15 cellular contexts compared by ENCODE assay signal in genomic region chr10:125102821-125103220, GRCh38. TPM values are rescaled to one million over a fixed set of nuclear protein-coding genes. Genes with fewer than 3 reads are reported as not detected.
DNase-seq lines count a peak whose midpoint lies in the region; ATAC-seq and TF ChIP-seq lines count a peak whose summit lies in the region.
"Had no signal": no experiment of that assay in that cellular context is flagged by ENCODE, and none has a peak within 500 bp of the region (broad histone marks: within the 10 kb centered on the region; RNA-seq: fewer than 3 reads in every experiment).

No MANE protein-coding gene starts in this region.

- H3K4me1 Mint-ChIP-seq in osteocyte (ENCODE audit: unreplicated experiment): peaks cover 37% of the 10 kb centered on the region

- TF ChIP-seq POLR2A in Peyer's patch (IDR thresholded peaks at IDR 0.05): no peak

- H3K27me3 Mint-ChIP-seq in osteocyte (ENCODE audit: unreplicated experiment): no peaks in the 10 kb centered on the region

- DNase-seq in HL-60 (ENCODE audit: low read depth in 1 of 2, low spot score in 1 of 2): no peak
- peak in 2 of 3 donors; percentile 58 to 69 for DNase-seq in Peyer's patch
- DNase-seq in osteocyte (ENCODE audit: extremely low spot score, unreplicated experiment): no peak
- DNase-seq in kidney tubule cell (ENCODE audit: low spot score): no peak
- no peak for DNase-seq in KG1 (lab: John Stamatoyannopoulos, UW)
- DNase-seq: central memory CD4-positive, alpha-beta T cell; heart left ventricle; NCI-H2029 treated with DMSO at 0.1 percent for 48 hours had no signal

- ATAC-seq in esophagus mucosa: peak; percentile 92
- no peak for ATAC-seq in HG03095 (IDR thresholded peaks at IDR 0.05; ENCODE audit: unreplicated experiment)
- ATAC-seq in GM19455 (IDR thresholded peaks at IDR 0.05; ENCODE audit: unreplicated experiment): no peak
- ATAC-seq: activated naive CD4-positive, alpha-beta T cell treated with anti-CD3 and anti-CD28 coated beads, Interleukin-2, amount 50 U/mL, for 72 hours; left lobe of liver had no signal

- H3K4me3 ChIP-seq in HL-60 (replicated peaks; ENCODE audit: insufficient read depth, low read length) (no peak overlapping the region), Peyer's patch (no peak overlapping the region)
- H3K4me3 ChIP-seq: heart left ventricle, neural progenitor cell, SK-N-MC had no signal

- H3K36me3 ChIP-seq in Peyer's patch: peaks cover 0 to 14% (median 0%) of the 10 kb centered on the region in 3 donors

- H3K27ac ChIP-seq in HL-60 (replicated peaks) (peak overlapping the region; percentile 29), Peyer's patch (peak overlapping the region in 2 of 4 donors; percentile 58 to 77)
- H3K27ac ChIP-seq: heart left ventricle, neural progenitor cell, SK-N-MC had no signal

- H3K4me3 Mint-ChIP-seq in osteocyte (ENCODE audit: unreplicated experiment): no peak overlapping the region
- H3K4me3 Mint-ChIP-seq: neural progenitor cell had no signal

- H3K27me3 ChIP-seq in HL-60 (ENCODE audit: insufficient read depth, poor library complexity, severe bottlenecking) (no peaks in the 10 kb centered on the region), Peyer's patch (no peaks in the 10 kb centered on the region)
- H3K27me3 ChIP-seq: heart left ventricle, neural progenitor cell had no signal

- TF ChIP-seq CTCF in HL-60 (IDR thresholded peaks at IDR 0.05; ENCODE audit: insufficient read depth, low read length): no peak
- TF ChIP-seq CTCF in Peyer's patch (IDR thresholded peaks at IDR 0.05): peak in 3 of 6 experiments; percentile 38 to 53 (median 47)
- no peak for TF ChIP-seq CTCF in osteocyte (IDR thresholded peaks at IDR 0.05)

- peaks cover 5% of the 10 kb centered on the region for H3K9me3 Mint-ChIP-seq in osteocyte (ENCODE audit: unreplicated experiment)

- no peaks in the 10 kb centered on the region for H3K9me3 ChIP-seq in Peyer's patch

- H3K36me3 Mint-ChIP-seq in osteocyte (ENCODE audit: unreplicated experiment): peaks cover 33% of the 10 kb centered on the region
- H3K36me3 Mint-ChIP-seq: activated naive CD4-positive, alpha-beta T cell treated with anti-CD3 and anti-CD28 coated beads, Interleukin-2, amount 50 U/mL, for 72 hours had no signal

- peaks cover 0 to 20% (median 2%) of the 10 kb centered on the region in 4 donors for H3K4me1 ChIP-seq in Peyer's patch

- peak overlapping the region; percentile 18 for H3K27ac Mint-ChIP-seq in osteocyte (ENCODE audit: unreplicated experiment)
- H3K27ac Mint-ChIP-seq: activated naive CD4-positive, alpha-beta T cell treated with anti-CD3 and anti-CD28 coated beads, Interleukin-2, amount 50 U/mL, for 72 hours had no signal

RNA-seq across cellular contexts. Expression of gene CTBP2, which starts 57.5 kb away (rescaled TPM):
- total RNA-seq in Peyer's patch (10 to 100 TPM; 53.6 to 83.8 (median 64.7) TPM), esophagus mucosa (46.7 TPM), osteocyte (125 and 127 TPM in 2 replicates)

Comparison
In these comparisons a context has a peak if more than half of its experiments do, and no peak if none do; other contexts are left out.
1. DNase-seq: peak in Peyer's patch (2 of 3); none in HL-60 (0 of 2), osteocyte (single experiment), kidney tubule cell (single experiment) and KG1 (single experiment).